In the genomic region with DNA sequence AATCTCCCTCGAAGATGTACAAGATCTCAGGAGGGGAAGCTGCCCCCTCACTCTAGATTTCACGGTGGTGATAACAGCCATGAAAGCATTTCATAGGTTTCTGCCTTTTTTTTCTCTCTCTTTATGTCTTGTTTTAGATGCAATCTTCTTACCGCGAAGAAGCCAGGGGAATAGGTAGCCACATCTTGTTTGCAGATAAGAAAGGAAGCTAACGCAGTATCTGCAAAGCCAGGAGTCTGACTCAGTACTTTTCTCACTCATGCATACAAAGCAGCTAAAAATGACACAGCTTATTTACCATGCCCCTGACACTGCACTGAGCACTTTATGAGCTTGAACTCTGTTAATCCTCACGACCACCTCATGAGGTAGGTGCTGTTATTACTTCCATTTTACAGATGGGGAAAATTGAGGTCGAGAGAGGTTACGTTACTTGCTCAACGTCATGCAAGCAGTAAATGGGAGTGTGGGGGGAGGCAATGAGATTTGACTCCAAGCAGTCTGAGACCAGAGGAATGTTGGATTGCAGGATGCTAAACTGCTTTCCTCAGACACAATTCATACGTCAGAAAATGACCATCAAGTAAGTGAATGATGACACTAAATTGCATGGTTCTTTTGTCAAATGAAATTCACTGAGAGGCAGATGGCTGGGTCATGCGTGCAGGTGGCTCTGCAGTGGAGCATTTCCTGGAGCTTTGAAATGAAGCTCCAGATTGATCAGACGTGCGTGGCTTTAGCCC, we compare ENCODE assay signal across 8 cellular contexts. TPM values are rescaled to one million over a fixed set of nuclear protein-coding genes. Genes with fewer than 3 reads are reported as not detected.
DNase-seq lines count a peak whose midpoint lies in the region; ATAC-seq lines count a peak whose summit lies in the region.

No MANE protein-coding gene starts in this region.

- H3K9me3 ChIP-seq in endocrine pancreas (ENCODE audit: control insufficient read depth, low read length) = no peaks in the 10 kb centered on the region
- no peaks in the 10 kb centered on the region for H3K9me3 ChIP-seq in trophoblast cell (ENCODE audit: insufficient read depth, low read depth, low read length)

- CTCF ChIA-PET in activated CD4-positive, alpha-beta T cell treated with anti-CD3 and anti-CD28 coated beads for 36 hours (lab: Charles Lee) = interaction anchor here (0.7 to 2.8 kb wide), 17 partner anchors 10 to 154 kb away, joined by 3 to 7 read pairs (median 4); no protein-coding TSS in a partner anchor

- H3K36me3 ChIP-seq in endocrine pancreas (ENCODE audit: control insufficient read depth, insufficient read depth, low read length) (no peaks in the 10 kb centered on the region), trophoblast cell (ENCODE audit: control insufficient read depth in 1 of 2, insufficient read depth in 2 of 2, low read length in 2 of 2) (peaks cover 7 to 11% of the 10 kb centered on the region in 2 experiments)

- DNase-seq in activated CD4-positive, alpha-beta T cell treated with anti-CD3 and anti-CD28 coated beads for 36 hours = peak; percentile 66
- DNase-seq in activated CD4-positive, alpha-beta T cell treated with anti-CD3 and anti-CD28 coated beads, Interleukin-2, amount 50 U/mL, for 4 hours = no peak
- DNase-seq in RPMI7951 (ENCODE audit: low read depth) (peak; percentile 64), trophoblast cell (peak; percentile 57 to 81), SHP77 (lab: John Stamatoyannopoulos, UW) (no peak), cortex of kidney (lab: John Stamatoyannopoulos, UW) (no peak)

- no peak overlapping the region for H3K4ac ChIP-seq in trophoblast cell (ENCODE audit: low read depth, low read length)

- H3K27me3 Mint-ChIP-seq in activated CD4-positive, alpha-beta T cell treated with anti-CD3 and anti-CD28 coated beads for 36 hours = no peaks in the 10 kb centered on the region

- H3K23ac ChIP-seq in trophoblast cell (ENCODE audit: low read length) = no peak overlapping the region

- ATAC-seq in activated CD4-positive, alpha-beta T cell treated with anti-CD3 and anti-CD28 coated beads for 36 hours = peak; percentile 54
- no peak for ATAC-seq in HG02642 (IDR thresholded peaks at IDR 0.05; ENCODE audit: poor library complexity, unreplicated experiment)

- H3K4me1 ChIP-seq in endocrine pancreas (ENCODE audit: control insufficient read depth, insufficient read depth, low read length) = no peaks in the 10 kb centered on the region
- peaks cover 10 to 11% of the 10 kb centered on the region in 2 experiments for H3K4me1 ChIP-seq in trophoblast cell (ENCODE audit: control insufficient read depth in 1 of 2, insufficient read depth in 2 of 2, low read length in 2 of 2)

- H3K27me3 ChIP-seq in endocrine pancreas (ENCODE audit: control insufficient read depth, insufficient read depth, low read length) = no peaks in the 10 kb centered on the region
- H3K27me3 ChIP-seq in trophoblast cell (ENCODE audit: insufficient read depth, low read length) = no peaks in the 10 kb centered on the region

- intact Hi-C loops in activated CD4-positive, alpha-beta T cell treated with anti-CD3 and anti-CD28 coated beads for 36 hours (cut with DNase I, micrococcal nuclease) = loop anchor here (1.0 to 10.0 kb wide), 9 partner anchors 19 to 1902 kb away; a partner anchor contains a TSS

- H3K14ac ChIP-seq in trophoblast cell (ENCODE audit: low read length) = no peak overlapping the region

- H3K4me1 Mint-ChIP-seq in activated CD4-positive, alpha-beta T cell treated with anti-CD3 and anti-CD28 coated beads for 36 hours = peaks cover 55% of the 10 kb centered on the region

- no peak overlapping the region for H4K12ac ChIP-seq in trophoblast cell (ENCODE audit: low read depth, low read length)

- H3K9me3 Mint-ChIP-seq in activated CD4-positive, alpha-beta T cell treated with anti-CD3 and anti-CD28 coated beads for 36 hours (ENCODE audit: low read depth) = no peaks in the 10 kb centered on the region

- peak overlapping the region; percentile 76 for H3K27ac ChIP-seq in trophoblast cell (ENCODE audit: low read depth, low read length)

- H3K4me3 ChIP-seq in endocrine pancreas (ENCODE audit: control insufficient read depth, insufficient read depth, low read length) (peak overlapping the region; percentile 70), trophoblast cell (ENCODE audit: low read depth, low read length) (no peak overlapping the region)

- peak overlapping the region; percentile 52 for H3K4me2 ChIP-seq in trophoblast cell (ENCODE audit: low read length)

- H2BK120ac ChIP-seq in trophoblast cell (ENCODE audit: insufficient read depth, low read length, poor library complexity) = no peak overlapping the region

- no peak overlapping the region for H4K91ac ChIP-seq in trophoblast cell (ENCODE audit: low read depth, low read length)

- H4K8ac ChIP-seq in trophoblast cell (ENCODE audit: low read depth, low read length) = no peak overlapping the region

- H3K79me2 ChIP-seq in trophoblast cell (ENCODE audit: control insufficient read depth, insufficient read depth, low read length, poor library complexity) = peaks cover 17% of the 10 kb centered on the region

- H3K36me3 Mint-ChIP-seq in activated CD4-positive, alpha-beta T cell treated with anti-CD3 and anti-CD28 coated beads for 36 hours (ENCODE audit: low read depth) = peaks cover 41% of the 10 kb centered on the region

- peak overlapping the region; percentile 73 for H3K27ac Mint-ChIP-seq in activated CD4-positive, alpha-beta T cell treated with anti-CD3 and anti-CD28 coated beads for 36 hours

- H3K79me1 ChIP-seq in trophoblast cell (ENCODE audit: low read length) = peaks cover 30% of the 10 kb centered on the region

- H2BK12ac ChIP-seq in trophoblast cell (ENCODE audit: low read length) = no peak overlapping the region

- no peak overlapping the region for H2AFZ ChIP-seq in trophoblast cell (ENCODE audit: insufficient read depth, low read length, poor library complexity)

- H3K4me3 Mint-ChIP-seq in activated CD4-positive, alpha-beta T cell treated with anti-CD3 and anti-CD28 coated beads for 36 hours = peak overlapping the region; percentile 92

- POLR2A ChIA-PET in activated CD4-positive, alpha-beta T cell treated with anti-CD3 and anti-CD28 coated beads for 36 hours (lab: Charles Lee) = interaction anchor here (0.6 to 1.1 kb wide), 5 partner anchors 8 to 713 kb away, joined by 3 to 8 read pairs (median 3); no protein-coding TSS in a partner anchor

- H2BK5ac ChIP-seq in trophoblast cell (ENCODE audit: low read depth, low read length, poor library complexity) = no peak overlapping the region

- no peak overlapping the region for H2AK5ac ChIP-seq in trophoblast cell (ENCODE audit: low read length)

- WGBS in trophoblast cell (ENCODE audit: extremely low coverage, insufficient coverage, insufficient read length) = no CpG with 5 or more reads among the region's 13 CpGs

- H3K9ac ChIP-seq in endocrine pancreas (ENCODE audit: control insufficient read depth, insufficient read depth, low read length) (no peak overlapping the region), trophoblast cell (ENCODE audit: low read length) (no peak overlapping the region)

- no peak overlapping the region for H3K18ac ChIP-seq in trophoblast cell (ENCODE audit: low read length)

RNA-seq across cellular contexts. Expression of a gene that starts 3.2 kb away (rescaled TPM):
- total RNA-seq in activated CD4-positive, alpha-beta T cell treated with anti-CD3 and anti-CD28 coated beads for 36 hours = 10 to 100 TPM; 19.9 to 22.9 TPM
- 3.9 and 5.4 TPM in 2 replicates for total RNA-seq in RPMI7951 (2014; rRNA removed; shearing (Covaris generic))
- polyA plus RNA-seq in trophoblast cell (2013) = 42.6 and 49.1 TPM in 2 replicates

Comparison
In these comparisons a context has a peak if more than half of its experiments do, and no peak if none do; other contexts are left out.
1. DNase-seq: peak in activated CD4-positive, alpha-beta T cell treated with anti-CD3 and anti-CD28 coated beads for 36 hours (single experiment), RPMI7951 (single experiment) and trophoblast cell (2 of 2); none in activated CD4-positive, alpha-beta T cell treated with anti-CD3 and anti-CD28 coated beads, Interleukin-2, amount 50 U/mL, for 4 hours (0 of 2), SHP77 (0 of 2) and cortex of kidney (single experiment).